Comparison of ENCODE assay signal across 8 cellular contexts in genomic region chr2:183035954-183036669, GRCh38. TPM values are rescaled to one million over a fixed set of nuclear protein-coding genes. Genes with fewer than 3 reads are reported as not detected.
DNase-seq lines count a peak whose midpoint lies in the region; ATAC-seq and TF ChIP-seq lines count a peak whose summit lies in the region.

No MANE protein-coding gene starts in this region.

- H3K27ac ChIP-seq in lower lobe of right lung, result peak overlapping the region; percentile 13

- no peak overlapping the region for H3K27ac Mint-ChIP-seq in activated CD8-positive, alpha-beta T cell treated with anti-CD3 and anti-CD28 coated beads for 36 hours

- H3K36me3 Mint-ChIP-seq in activated CD8-positive, alpha-beta T cell treated with anti-CD3 and anti-CD28 coated beads for 36 hours (ENCODE audit: low read depth), result no peaks in the 10 kb centered on the region

- POLR2A ChIA-PET in activated CD8-positive, alpha-beta T cell treated with anti-CD3 and anti-CD28 coated beads for 36 hours (lab: Charles Lee), result no interaction called here

- intact Hi-C loops in lower lobe of right lung (cut with DNase I), result no loop called here
- intact Hi-C loops in activated CD8-positive, alpha-beta T cell treated with anti-CD3 and anti-CD28 coated beads for 36 hours (cut with micrococcal nuclease), result no loop called here

- H3K36me3 ChIP-seq in lower lobe of right lung, result no peaks in the 10 kb centered on the region

- H3K4me3 ChIP-seq in WI38 (ENCODE audit: low read depth, low read length) (peak overlapping the region; percentile 89), lower lobe of right lung (peak overlapping the region; percentile 71)

- TF ChIP-seq CTCF in WI38 (IDR thresholded peaks at IDR 0.05; ENCODE audit: low read depth, low read length) (no peak), lower lobe of right lung (IDR thresholded peaks at IDR 0.05) (no peak)
- no peak for TF ChIP-seq CTCF in activated CD8-positive, alpha-beta T cell treated with anti-CD3 and anti-CD28 coated beads for 36 hours (IDR thresholded peaks at IDR 0.05)

- peaks cover 61% of the 10 kb centered on the region for H3K27me3 Mint-ChIP-seq in activated CD8-positive, alpha-beta T cell treated with anti-CD3 and anti-CD28 coated beads for 36 hours

- H3K9me3 Mint-ChIP-seq in activated CD8-positive, alpha-beta T cell treated with anti-CD3 and anti-CD28 coated beads for 36 hours, result no peaks in the 10 kb centered on the region

- peaks cover 54% of the 10 kb centered on the region for H3K4me1 ChIP-seq in lower lobe of right lung

- ATAC-seq in GM19035 (IDR thresholded peaks at IDR 0.05; ENCODE audit: unreplicated experiment), result peak; percentile 58
- ATAC-seq in HG03139 (IDR thresholded peaks at IDR 0.05; ENCODE audit: unreplicated experiment), result peak; percentile 44
- no peak for ATAC-seq in lower lobe of right lung
- ATAC-seq in activated CD8-positive, alpha-beta T cell treated with anti-CD3 and anti-CD28 coated beads for 36 hours, result no peak

- H3K27me3 ChIP-seq in lower lobe of right lung (ENCODE audit: low read depth), result peaks cover 12% of the 10 kb centered on the region

- H3K9me3 ChIP-seq in lower lobe of right lung, result no peaks in the 10 kb centered on the region

- CTCF ChIA-PET in activated CD8-positive, alpha-beta T cell treated with anti-CD3 and anti-CD28 coated beads for 36 hours (lab: Charles Lee), result no interaction called here

- H3K4me1 Mint-ChIP-seq in activated CD8-positive, alpha-beta T cell treated with anti-CD3 and anti-CD28 coated beads for 36 hours (ENCODE audit: low read depth), result peaks cover 24% of the 10 kb centered on the region

- no peak overlapping the region for H3K4me3 Mint-ChIP-seq in activated CD8-positive, alpha-beta T cell treated with anti-CD3 and anti-CD28 coated beads for 36 hours

- DNase-seq in AML-193 (lab: John Stamatoyannopoulos, UW), result peak; percentile 46 to 53
- no peak for DNase-seq in lower lobe of right lung
- DNase-seq in NCI-H1417 treated with DMSO at 0.1 percent for 48 hours (lab: John Stamatoyannopoulos, UW), result no peak
- DNase-seq in activated CD8-positive, alpha-beta T cell treated with anti-CD3 and anti-CD28 coated beads for 36 hours, result no peak
- DNase-seq in Ammon's horn (ENCODE audit: low spot score), result no peak

RNA-seq across cellular contexts. Expression of gene NCKAP1, which starts 2.1 kb away (rescaled TPM):
- 96.8 TPM for total RNA-seq in lower lobe of right lung
- 1 to 10 TPM; 3.1 to 3.9 TPM for total RNA-seq in activated CD8-positive, alpha-beta T cell treated with anti-CD3 and anti-CD28 coated beads for 36 hours

RNA-seq across cellular contexts. Expression of gene DUSP19, which starts 42.4 kb away (rescaled TPM):
- total RNA-seq in lower lobe of right lung, result 5.6 TPM
- 1 to 10 TPM; 2.1 to 2.3 TPM for total RNA-seq in activated CD8-positive, alpha-beta T cell treated with anti-CD3 and anti-CD28 coated beads for 36 hours

Comparison
In these comparisons a context has a peak if more than half of its experiments do, and no peak if none do; other contexts are left out.
1. DNase-seq: peak in AML-193 (2 of 2); none in lower lobe of right lung (single experiment), NCI-H1417 treated with DMSO at 0.1 percent for 48 hours (single experiment), activated CD8-positive, alpha-beta T cell treated with anti-CD3 and anti-CD28 coated beads for 36 hours (single experiment) and Ammon's horn (single experiment).
2. ATAC-seq: peak in GM19035 (single experiment) and HG03139 (single experiment); none in lower lobe of right lung (0 of 2) and activated CD8-positive, alpha-beta T cell treated with anti-CD3 and anti-CD28 coated beads for 36 hours (single experiment).
3. RNA of gene NCKAP1, which starts 2.1 kb away (total RNA-seq): 96.8 TPM in lower lobe of right lung (single experiment); 3.1 to 3.9 TPM in activated CD8-positive, alpha-beta T cell treated with anti-CD3 and anti-CD28 coated beads for 36 hours; every median in the first group is over 10 times any median in the second.